2 cellular contexts compared by ENCODE assay signal in the genomic region with DNA sequence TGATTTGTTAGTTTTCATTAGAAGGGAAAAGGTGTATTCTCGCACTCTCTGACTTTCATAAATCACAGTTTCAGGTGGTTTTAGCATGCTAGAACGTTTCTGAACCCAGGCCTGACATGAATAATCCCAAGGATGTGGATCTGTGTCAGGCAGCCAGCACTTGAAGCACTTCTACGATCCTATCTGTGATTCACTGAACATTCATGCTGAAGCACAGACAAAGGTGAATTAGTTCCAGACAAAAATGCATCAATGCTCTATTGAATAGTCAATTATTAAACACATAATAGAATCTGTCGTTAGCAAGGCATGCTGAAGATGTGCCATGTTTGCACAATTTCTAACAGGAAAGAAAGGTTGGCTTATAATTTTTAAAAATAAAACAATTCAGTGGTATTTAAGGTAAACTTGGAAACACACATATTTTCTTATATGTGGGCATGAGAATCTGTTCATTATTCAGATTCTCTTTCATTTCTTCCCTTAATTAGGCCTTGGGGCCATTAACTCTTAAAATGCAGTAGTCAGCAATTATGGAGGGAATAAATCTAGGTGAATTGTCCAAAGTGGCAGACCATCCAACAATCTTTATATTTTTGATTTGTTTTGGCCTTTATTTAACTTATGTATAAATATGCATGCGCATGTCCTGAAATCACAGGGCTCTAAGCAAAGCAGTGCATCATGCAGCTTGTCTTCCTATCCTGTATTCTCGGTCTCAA.
TF ChIP-seq lines count a peak whose summit lies in the region.

No MANE protein-coding gene starts in this region.

TF ChIP-seq in K562, 482 proteins besides CTCF, POLR2A, EP300 and RAD21 (continued from another document):
- TF ChIP-seq, protein P1, sequence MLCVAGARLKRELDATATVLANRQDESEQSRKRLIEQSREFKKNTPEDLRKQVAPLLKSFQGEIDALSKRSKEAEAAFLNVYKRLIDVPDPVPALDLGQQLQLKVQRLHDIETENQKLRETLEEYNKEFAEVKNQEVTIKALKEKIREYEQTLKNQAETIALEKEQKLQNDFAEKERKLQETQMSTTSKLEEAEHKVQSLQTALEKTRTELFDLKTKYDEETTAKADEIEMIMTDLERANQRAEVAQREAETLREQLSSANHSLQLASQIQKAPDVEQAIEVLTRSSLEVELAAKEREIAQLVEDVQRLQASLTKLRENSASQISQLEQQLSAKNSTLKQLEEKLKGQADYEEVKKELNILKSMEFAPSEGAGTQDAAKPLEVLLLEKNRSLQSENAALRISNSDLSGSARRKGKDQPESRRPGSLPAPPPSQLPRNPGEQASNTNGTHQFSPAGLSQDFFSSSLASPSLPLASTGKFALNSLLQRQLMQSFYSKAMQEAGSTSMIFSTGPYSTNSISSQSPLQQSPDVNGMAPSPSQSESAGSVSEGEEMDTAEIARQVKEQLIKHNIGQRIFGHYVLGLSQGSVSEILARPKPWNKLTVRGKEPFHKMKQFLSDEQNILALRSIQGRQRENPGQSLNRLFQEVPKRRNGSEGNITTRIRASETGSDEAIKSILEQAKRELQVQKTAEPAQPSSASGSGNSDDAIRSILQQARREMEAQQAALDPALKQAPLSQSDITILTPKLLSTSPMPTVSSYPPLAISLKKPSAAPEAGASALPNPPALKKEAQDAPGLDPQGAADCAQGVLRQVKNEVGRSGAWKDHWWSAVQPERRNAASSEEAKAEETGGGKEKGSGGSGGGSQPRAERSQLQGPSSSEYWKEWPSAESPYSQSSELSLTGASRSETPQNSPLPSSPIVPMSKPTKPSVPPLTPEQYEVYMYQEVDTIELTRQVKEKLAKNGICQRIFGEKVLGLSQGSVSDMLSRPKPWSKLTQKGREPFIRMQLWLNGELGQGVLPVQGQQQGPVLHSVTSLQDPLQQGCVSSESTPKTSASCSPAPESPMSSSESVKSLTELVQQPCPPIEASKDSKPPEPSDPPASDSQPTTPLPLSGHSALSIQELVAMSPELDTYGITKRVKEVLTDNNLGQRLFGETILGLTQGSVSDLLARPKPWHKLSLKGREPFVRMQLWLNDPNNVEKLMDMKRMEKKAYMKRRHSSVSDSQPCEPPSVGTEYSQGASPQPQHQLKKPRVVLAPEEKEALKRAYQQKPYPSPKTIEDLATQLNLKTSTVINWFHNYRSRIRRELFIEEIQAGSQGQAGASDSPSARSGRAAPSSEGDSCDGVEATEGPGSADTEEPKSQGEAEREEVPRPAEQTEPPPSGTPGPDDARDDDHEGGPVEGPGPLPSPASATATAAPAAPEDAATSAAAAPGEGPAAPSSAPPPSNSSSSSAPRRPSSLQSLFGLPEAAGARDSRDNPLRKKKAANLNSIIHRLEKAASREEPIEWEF (CRISPR knock-in tag; IDR thresholded peaks at IDR 0.05): no peak
- TF ChIP-seq EGR1 (conservative IDR thresholded peaks at IDR 0.05) (no peak), ASH1L (IDR thresholded peaks at IDR 0.05; ENCODE audit: borderline replicate concordance, low read depth, partially characterized antibody) (no peak), FOXA3 (CRISPR knock-in tag; conservative IDR thresholded peaks at IDR 0.05 in 1 of 2, IDR thresholded peaks at IDR 0.05 in 1 of 2) (no peak), C11orf30 (IDR thresholded peaks at IDR 0.05; ENCODE audit: low read depth) (peak; percentile 49; the same call in 1 of the 2 replicates), NCOA4 (IDR thresholded peaks at IDR 0.05; ENCODE audit: partially characterized antibody) (no peak), MAFK (IDR thresholded peaks at IDR 0.05; ENCODE audit: low read length) (peak; percentile 60), MAFF (IDR thresholded peaks at IDR 0.05; ENCODE audit: low read length) (peak; percentile 78), MAFG (tag; conservative IDR thresholded peaks at IDR 0.05) (peak; percentile 37)
TF ChIP-seq in K562: peak in this region for 5.

TF ChIP-seq in neural cell, 6 proteins besides CTCF, POLR2A, EP300 and RAD21 (continued from another document):
- TF ChIP-seq, protein P2, sequence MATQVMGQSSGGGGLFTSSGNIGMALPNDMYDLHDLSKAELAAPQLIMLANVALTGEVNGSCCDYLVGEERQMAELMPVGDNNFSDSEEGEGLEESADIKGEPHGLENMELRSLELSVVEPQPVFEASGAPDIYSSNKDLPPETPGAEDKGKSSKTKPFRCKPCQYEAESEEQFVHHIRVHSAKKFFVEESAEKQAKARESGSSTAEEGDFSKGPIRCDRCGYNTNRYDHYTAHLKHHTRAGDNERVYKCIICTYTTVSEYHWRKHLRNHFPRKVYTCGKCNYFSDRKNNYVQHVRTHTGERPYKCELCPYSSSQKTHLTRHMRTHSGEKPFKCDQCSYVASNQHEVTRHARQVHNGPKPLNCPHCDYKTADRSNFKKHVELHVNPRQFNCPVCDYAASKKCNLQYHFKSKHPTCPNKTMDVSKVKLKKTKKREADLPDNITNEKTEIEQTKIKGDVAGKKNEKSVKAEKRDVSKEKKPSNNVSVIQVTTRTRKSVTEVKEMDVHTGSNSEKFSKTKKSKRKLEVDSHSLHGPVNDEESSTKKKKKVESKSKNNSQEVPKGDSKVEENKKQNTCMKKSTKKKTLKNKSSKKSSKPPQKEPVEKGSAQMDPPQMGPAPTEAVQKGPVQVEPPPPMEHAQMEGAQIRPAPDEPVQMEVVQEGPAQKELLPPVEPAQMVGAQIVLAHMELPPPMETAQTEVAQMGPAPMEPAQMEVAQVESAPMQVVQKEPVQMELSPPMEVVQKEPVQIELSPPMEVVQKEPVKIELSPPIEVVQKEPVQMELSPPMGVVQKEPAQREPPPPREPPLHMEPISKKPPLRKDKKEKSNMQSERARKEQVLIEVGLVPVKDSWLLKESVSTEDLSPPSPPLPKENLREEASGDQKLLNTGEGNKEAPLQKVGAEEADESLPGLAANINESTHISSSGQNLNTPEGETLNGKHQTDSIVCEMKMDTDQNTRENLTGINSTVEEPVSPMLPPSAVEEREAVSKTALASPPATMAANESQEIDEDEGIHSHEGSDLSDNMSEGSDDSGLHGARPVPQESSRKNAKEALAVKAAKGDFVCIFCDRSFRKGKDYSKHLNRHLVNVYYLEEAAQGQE (IDR thresholded peaks at IDR 0.05; ENCODE audit: borderline replicate concordance): no peak
- TF ChIP-seq SMC3 (conservative IDR thresholded peaks at IDR 0.05; ENCODE audit: poor library complexity): no peak
- no peak for TF ChIP-seq MXI1 (conservative IDR thresholded peaks at IDR 0.05; ENCODE audit: poor library complexity, severe bottlenecking)
- no peak for TF ChIP-seq POLR2AphosphoS5 (IDR thresholded peaks at IDR 0.05)
